25 cellular contexts compared by ENCODE assay signal in genomic region chr4:121428721-121429120, GRCh38. TPM values are rescaled to one million over a fixed set of nuclear protein-coding genes. Genes with fewer than 3 reads are reported as not detected.
DNase-seq lines count a peak whose midpoint lies in the region; ATAC-seq lines count a peak whose summit lies in the region.
"Had no signal": no experiment of that assay in that cellular context is flagged by ENCODE, and none has a peak within 500 bp of the region (broad histone marks: within the 10 kb centered on the region; RNA-seq: fewer than 3 reads in every experiment).

No MANE protein-coding gene starts in this region.

- H3K9me3 Mint-ChIP-seq in activated CD8-positive, alpha-beta memory T cell treated with anti-CD3 and anti-CD28 coated beads, Interleukin-2, amount 10 ng/mL, durations not matched to agents 7 days and 5 days (ENCODE audit: low read depth): no peaks in the 10 kb centered on the region
- H3K9me3 Mint-ChIP-seq: activated CD4-positive, alpha-beta memory T cell treated with anti-CD3 and anti-CD28 coated beads for 36 hours; dendritic cell treated with granulocyte-macrophage colony-stimulating factor and Interleukin-4, amounts not matched to agents 40 ng/mL and 50 ng/mL, for 4 days had no signal

- peaks cover 32% of the 10 kb centered on the region for H3K27me3 Mint-ChIP-seq in activated CD8-positive, alpha-beta memory T cell treated with anti-CD3 and anti-CD28 coated beads, Interleukin-2, amount 10 ng/mL, durations not matched to agents 7 days and 5 days
- H3K27me3 Mint-ChIP-seq: dendritic cell treated with granulocyte-macrophage colony-stimulating factor and Interleukin-4, amounts not matched to agents 40 ng/mL and 50 ng/mL, for 4 days had no signal

- no peaks in the 10 kb centered on the region for H3K36me3 ChIP-seq in adipocyte (ENCODE audit: control insufficient read depth, insufficient read depth, low read length, severe bottlenecking)
- H3K36me3 ChIP-seq: ascending aorta, prostate gland, SJSA1, spleen had no signal

- H3K27ac Mint-ChIP-seq in activated CD8-positive, alpha-beta memory T cell treated with anti-CD3 and anti-CD28 coated beads, Interleukin-2, amount 10 ng/mL, durations not matched to agents 7 days and 5 days: no peak overlapping the region
- H3K27ac Mint-ChIP-seq: activated CD4-positive, alpha-beta memory T cell treated with anti-CD3 and anti-CD28 coated beads for 36 hours; activated naive CD4-positive, alpha-beta T cell treated with anti-CD3 and anti-CD28 coated beads for 36 hours; B cell; dendritic cell treated with granulocyte-macrophage colony-stimulating factor and Interleukin-4, amounts not matched to agents 40 ng/mL and 50 ng/mL, for 4 days; nephron; T-helper 17 cell had no signal

- peaks cover 7% of the 10 kb centered on the region for H3K4me1 ChIP-seq in adipocyte (ENCODE audit: control insufficient read depth, insufficient read depth, low read length)
- H3K4me1 ChIP-seq: ascending aorta, prostate gland, SJSA1, spleen had no signal

- H3K4me3 Mint-ChIP-seq in activated CD8-positive, alpha-beta memory T cell treated with anti-CD3 and anti-CD28 coated beads, Interleukin-2, amount 10 ng/mL, durations not matched to agents 7 days and 5 days: no peak overlapping the region
- H3K4me3 Mint-ChIP-seq: activated CD4-positive, alpha-beta memory T cell treated with anti-CD3 and anti-CD28 coated beads for 36 hours; activated naive CD4-positive, alpha-beta T cell treated with anti-CD3 and anti-CD28 coated beads for 36 hours; B cell; dendritic cell treated with granulocyte-macrophage colony-stimulating factor and Interleukin-4, amounts not matched to agents 40 ng/mL and 50 ng/mL, for 4 days; nephron; T-helper 17 cell had no signal

- no peak for ATAC-seq in activated CD8-positive, alpha-beta memory T cell treated with anti-CD3 and anti-CD28 coated beads, Interleukin-2, amount 10 ng/mL, durations not matched to agents 7 days and 5 days
- ATAC-seq: T-helper 17 cell had no signal

- H3K4me3 ChIP-seq in adipocyte (ENCODE audit: low read length) (no peak overlapping the region), skeletal muscle cell (ENCODE audit: low read depth, low read length) (no peak overlapping the region)
- H3K4me3 ChIP-seq: ascending aorta, prostate gland, SJSA1, spleen had no signal

- CTCF ChIA-PET in activated CD8-positive, alpha-beta memory T cell treated with anti-CD3 and anti-CD28 coated beads, Interleukin-2, amount 10 ng/mL, durations not matched to agents 7 days and 5 days (lab: Charles Lee): no interaction called here

- no peak overlapping the region for H3K9ac ChIP-seq in adipocyte (ENCODE audit: low read length)

- DNase-seq in HPDE6-E6E7 (ENCODE audit: extremely low spot score): peak; percentile 13
- DNase-seq in adipocyte (ENCODE audit: low read depth): peak; percentile 31
- peak; percentile 24 for DNase-seq in fibroblast of peridontal ligament (ENCODE audit: extremely low read depth)
- DNase-seq in skeletal muscle cell (ENCODE audit: low read depth): peak; percentile 22
- DNase-seq in ecto neural progenitor cell (ENCODE audit: low spot score): no peak
- no peak for DNase-seq in activated CD8-positive, alpha-beta memory T cell treated with anti-CD3 and anti-CD28 coated beads, Interleukin-2, amount 10 ng/mL, durations not matched to agents 7 days and 5 days
- no peak for DNase-seq in islet precursor cell
- DNase-seq: activated CD4-positive, alpha-beta memory T cell treated with anti-CD3 and anti-CD28 coated beads for 36 hours; activated naive CD4-positive, alpha-beta T cell treated with anti-CD3 and anti-CD28 coated beads for 36 hours; activated T-cell treated with anti-CD3 and anti-CD28 coated beads, Interleukin-2, amount 50 U/mL, for 1 hour; hippocampal formation; kidney glomerular epithelial cell; MV-4-11; NCI-H2029; NCI-H446 treated with DMSO at 0.1 percent for 48 hours; spleen; T-helper 17 cell had no signal

- H3K4me1 Mint-ChIP-seq in activated CD8-positive, alpha-beta memory T cell treated with anti-CD3 and anti-CD28 coated beads, Interleukin-2, amount 10 ng/mL, durations not matched to agents 7 days and 5 days: no peaks in the 10 kb centered on the region
- H3K4me1 Mint-ChIP-seq: B cell, nephron, T-helper 17 cell had no signal

- no peaks in the 10 kb centered on the region for H3K9me3 ChIP-seq in adipocyte (ENCODE audit: control insufficient read depth, low read length)
- H3K9me3 ChIP-seq: ascending aorta, prostate gland, SJSA1 had no signal

- no peaks in the 10 kb centered on the region for H3K36me3 Mint-ChIP-seq in activated CD8-positive, alpha-beta memory T cell treated with anti-CD3 and anti-CD28 coated beads, Interleukin-2, amount 10 ng/mL, durations not matched to agents 7 days and 5 days
- H3K36me3 Mint-ChIP-seq: activated CD4-positive, alpha-beta memory T cell treated with anti-CD3 and anti-CD28 coated beads for 36 hours had no signal

- H3K27me3 ChIP-seq in adipocyte (replicated peaks; ENCODE audit: control insufficient read depth, insufficient read depth, low read length): no peaks in the 10 kb centered on the region
- H3K27me3 ChIP-seq: ascending aorta, spleen had no signal

RNA-seq across cellular contexts. Expression of gene QRFPR, which starts 47.9 kb away (rescaled TPM):
- total RNA-seq in activated CD8-positive, alpha-beta memory T cell treated with anti-CD3 and anti-CD28 coated beads, Interleukin-2, amount 10 ng/mL, durations not matched to agents 7 days and 5 days: not detected
- total RNA-seq: activated CD4-positive, alpha-beta memory T cell treated with anti-CD3 and anti-CD28 coated beads for 36 hours; activated naive CD4-positive, alpha-beta T cell treated with anti-CD3 and anti-CD28 coated beads for 36 hours; B cell; epithelial cell of proximal tubule; mesenteric fat pad; SJSA1; spleen; T-helper 17 cell had no signal

Comparison
In these comparisons a context has a peak if more than half of its experiments do, and no peak if none do; other contexts are left out.
1. DNase-seq: peak in HPDE6-E6E7 (single experiment), adipocyte (single experiment), fibroblast of peridontal ligament (single experiment) and skeletal muscle cell (single experiment); none in ecto neural progenitor cell (single experiment), activated CD8-positive, alpha-beta memory T cell treated with anti-CD3 and anti-CD28 coated beads, Interleukin-2, amount 10 ng/mL, durations not matched to agents 7 days and 5 days (single experiment) and islet precursor cell (single experiment).